In genomic region chr10:43137971-43138756, GRCh38 we compare ENCODE assay signal across 1 cellular context.
TF ChIP-seq lines count a peak whose summit lies in the region.

CSGALNACT2 (plus strand) TSS chr10:43138445; CDS start chr10:43155150, 16,705 bp downstream.

TF ChIP-seq in K562, 482 proteins besides CTCF, POLR2A, EP300 and RAD21 (continued from another document and continues in another):
- peak in 1 of 2 experiments; percentile 17; a peak in 2 of 4 replicates for TF ChIP-seq SIN3A (IDR thresholded peaks at IDR 0.05; ENCODE audit: borderline replicate concordance in 2 of 2, control insufficient read depth in 1 of 2, low read depth in 2 of 2, low read length in 2 of 2)
- no peak for TF ChIP-seq RAD51 (IDR thresholded peaks at IDR 0.05; ENCODE audit: borderline replicate concordance, low read depth)
- 0 out of 2 replicates have a peak, but pooled peaks have one; percentile 69 for TF ChIP-seq CAMTA2 (CRISPR knock-in tag; conservative IDR thresholded peaks at IDR 0.05)
- TF ChIP-seq C11orf30 (IDR thresholded peaks at IDR 0.05; ENCODE audit: low read depth) = no peak
- no peak for TF ChIP-seq ZNF586 (CRISPR knock-in tag; conservative IDR thresholded peaks at IDR 0.05)
- TF ChIP-seq THAP12 (CRISPR knock-in tag; IDR thresholded peaks at IDR 0.05) = peak; percentile 63
- TF ChIP-seq, protein P1, sequence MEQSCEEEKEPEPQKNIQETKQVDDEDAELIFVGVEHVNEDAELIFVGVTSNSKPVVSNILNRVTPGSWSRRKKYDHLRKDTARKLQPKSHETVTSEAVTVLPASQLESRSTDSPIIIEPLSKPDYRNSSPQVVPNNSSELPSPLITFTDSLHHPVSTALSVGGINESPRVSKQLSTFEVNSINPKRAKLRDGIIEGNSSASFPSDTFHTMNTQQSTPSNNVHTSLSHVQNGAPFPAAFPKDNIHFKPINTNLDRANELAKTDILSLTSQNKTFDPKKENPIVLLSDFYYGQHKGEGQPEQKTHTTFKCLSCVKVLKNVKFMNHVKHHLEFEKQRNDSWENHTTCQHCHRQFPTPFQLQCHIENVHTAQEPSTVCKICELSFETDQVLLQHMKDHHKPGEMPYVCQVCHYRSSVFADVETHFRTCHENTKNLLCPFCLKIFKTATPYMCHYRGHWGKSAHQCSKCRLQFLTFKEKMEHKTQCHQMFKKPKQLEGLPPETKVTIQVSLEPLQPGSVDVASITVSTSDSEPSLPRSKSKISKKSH (CRISPR knock-in tag; IDR thresholded peaks at IDR 0.05) = 0 out of 2 replicates have a peak, but pooled peaks have one; percentile 30
- TF ChIP-seq, protein P2, sequence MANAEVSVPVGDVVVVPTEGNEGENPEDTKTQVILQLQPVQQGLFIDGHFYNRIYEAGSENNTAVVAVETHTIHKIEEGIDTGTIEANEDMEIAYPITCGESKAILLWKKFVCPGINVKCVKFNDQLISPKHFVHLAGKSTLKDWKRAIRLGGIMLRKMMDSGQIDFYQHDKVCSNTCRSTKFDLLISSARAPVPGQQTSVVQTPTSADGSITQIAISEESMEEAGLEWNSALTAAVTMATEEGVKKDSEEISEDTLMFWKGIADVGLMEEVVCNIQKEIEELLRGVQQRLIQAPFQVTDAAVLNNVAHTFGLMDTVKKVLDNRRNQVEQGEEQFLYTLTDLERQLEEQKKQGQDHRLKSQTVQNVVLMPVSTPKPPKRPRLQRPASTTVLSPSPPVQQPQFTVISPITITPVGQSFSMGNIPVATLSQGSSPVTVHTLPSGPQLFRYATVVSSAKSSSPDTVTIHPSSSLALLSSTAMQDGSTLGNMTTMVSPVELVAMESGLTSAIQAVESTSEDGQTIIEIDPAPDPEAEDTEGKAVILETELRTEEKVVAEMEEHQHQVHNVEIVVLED (CRISPR knock-in tag; IDR thresholded peaks at IDR 0.05) = peak; percentile 72
- no peak for TF ChIP-seq RBM39 (optimal IDR thresholded peaks at IDR 0.05; ENCODE audit: low read depth, low read length)
- no peak for TF ChIP-seq ZNF224 (CRISPR knock-in tag; IDR thresholded peaks at IDR 0.05)
- TF ChIP-seq BRF1 (IDR thresholded peaks at IDR 0.05; ENCODE audit: borderline replicate concordance, extremely low read depth, insufficient read length) = no peak
- peak; percentile 45; the same call in 1 of the 2 replicates for TF ChIP-seq GABPB1 (CRISPR knock-in tag; IDR thresholded peaks at IDR 0.05)
- no peak for TF ChIP-seq XRCC3 (IDR thresholded peaks at IDR 0.05)
- TF ChIP-seq HIVEP1 (CRISPR knock-in tag; IDR thresholded peaks at IDR 0.05) = no peak
- peak; percentile 36 for TF ChIP-seq KDM5B (IDR thresholded peaks at IDR 0.05; ENCODE audit: insufficient replicate concordance, low read depth, low read length)
- no peak for TF ChIP-seq THRA (IDR thresholded peaks at IDR 0.05)
- TF ChIP-seq, protein P3, sequence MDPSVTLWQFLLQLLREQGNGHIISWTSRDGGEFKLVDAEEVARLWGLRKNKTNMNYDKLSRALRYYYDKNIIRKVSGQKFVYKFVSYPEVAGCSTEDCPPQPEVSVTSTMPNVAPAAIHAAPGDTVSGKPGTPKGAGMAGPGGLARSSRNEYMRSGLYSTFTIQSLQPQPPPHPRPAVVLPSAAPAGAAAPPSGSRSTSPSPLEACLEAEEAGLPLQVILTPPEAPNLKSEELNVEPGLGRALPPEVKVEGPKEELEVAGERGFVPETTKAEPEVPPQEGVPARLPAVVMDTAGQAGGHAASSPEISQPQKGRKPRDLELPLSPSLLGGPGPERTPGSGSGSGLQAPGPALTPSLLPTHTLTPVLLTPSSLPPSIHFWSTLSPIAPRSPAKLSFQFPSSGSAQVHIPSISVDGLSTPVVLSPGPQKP (CRISPR knock-in tag; IDR thresholded peaks at IDR 0.05) = no peak
- no peak for TF ChIP-seq SAP30 (IDR thresholded peaks at IDR 0.05; ENCODE audit: borderline replicate concordance, insufficient read depth, low read depth, low read length, poor library complexity, severe bottlenecking)
- TF ChIP-seq ZFP91 (CRISPR knock-in tag; IDR thresholded peaks at IDR 0.05) = no peak
- TF ChIP-seq, protein P4, sequence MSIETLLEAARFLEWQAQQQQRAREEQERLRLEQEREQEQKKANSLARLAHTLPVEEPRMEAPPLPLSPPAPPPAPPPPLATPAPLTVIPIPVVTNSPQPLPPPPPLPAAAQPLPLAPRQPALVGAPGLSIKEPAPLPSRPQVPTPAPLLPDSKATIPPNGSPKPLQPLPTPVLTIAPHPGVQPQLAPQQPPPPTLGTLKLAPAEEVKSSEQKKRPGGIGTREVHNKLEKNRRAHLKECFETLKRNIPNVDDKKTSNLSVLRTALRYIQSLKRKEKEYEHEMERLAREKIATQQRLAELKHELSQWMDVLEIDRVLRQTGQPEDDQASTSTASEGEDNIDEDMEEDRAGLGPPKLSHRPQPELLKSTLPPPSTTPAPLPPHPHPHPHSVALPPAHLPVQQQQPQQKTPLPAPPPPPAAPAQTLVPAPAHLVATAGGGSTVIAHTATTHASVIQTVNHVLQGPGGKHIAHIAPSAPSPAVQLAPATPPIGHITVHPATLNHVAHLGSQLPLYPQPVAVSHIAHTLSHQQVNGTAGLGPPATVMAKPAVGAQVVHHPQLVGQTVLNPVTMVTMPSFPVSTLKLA (conservative IDR thresholded peaks at IDR 0.05) = 0 out of 4 replicates have a peak, but pooled peaks of 1 of the 2 experiments have one; percentile 36
- no peak for TF ChIP-seq ZBTB8A (IDR thresholded peaks at IDR 0.05; ENCODE audit: partially characterized antibody)
- no peak for TF ChIP-seq CBX2 (IDR thresholded peaks at IDR 0.05; ENCODE audit: insufficient read depth, low read length, poor library complexity, severe bottlenecking)
- TF ChIP-seq, protein P5, sequence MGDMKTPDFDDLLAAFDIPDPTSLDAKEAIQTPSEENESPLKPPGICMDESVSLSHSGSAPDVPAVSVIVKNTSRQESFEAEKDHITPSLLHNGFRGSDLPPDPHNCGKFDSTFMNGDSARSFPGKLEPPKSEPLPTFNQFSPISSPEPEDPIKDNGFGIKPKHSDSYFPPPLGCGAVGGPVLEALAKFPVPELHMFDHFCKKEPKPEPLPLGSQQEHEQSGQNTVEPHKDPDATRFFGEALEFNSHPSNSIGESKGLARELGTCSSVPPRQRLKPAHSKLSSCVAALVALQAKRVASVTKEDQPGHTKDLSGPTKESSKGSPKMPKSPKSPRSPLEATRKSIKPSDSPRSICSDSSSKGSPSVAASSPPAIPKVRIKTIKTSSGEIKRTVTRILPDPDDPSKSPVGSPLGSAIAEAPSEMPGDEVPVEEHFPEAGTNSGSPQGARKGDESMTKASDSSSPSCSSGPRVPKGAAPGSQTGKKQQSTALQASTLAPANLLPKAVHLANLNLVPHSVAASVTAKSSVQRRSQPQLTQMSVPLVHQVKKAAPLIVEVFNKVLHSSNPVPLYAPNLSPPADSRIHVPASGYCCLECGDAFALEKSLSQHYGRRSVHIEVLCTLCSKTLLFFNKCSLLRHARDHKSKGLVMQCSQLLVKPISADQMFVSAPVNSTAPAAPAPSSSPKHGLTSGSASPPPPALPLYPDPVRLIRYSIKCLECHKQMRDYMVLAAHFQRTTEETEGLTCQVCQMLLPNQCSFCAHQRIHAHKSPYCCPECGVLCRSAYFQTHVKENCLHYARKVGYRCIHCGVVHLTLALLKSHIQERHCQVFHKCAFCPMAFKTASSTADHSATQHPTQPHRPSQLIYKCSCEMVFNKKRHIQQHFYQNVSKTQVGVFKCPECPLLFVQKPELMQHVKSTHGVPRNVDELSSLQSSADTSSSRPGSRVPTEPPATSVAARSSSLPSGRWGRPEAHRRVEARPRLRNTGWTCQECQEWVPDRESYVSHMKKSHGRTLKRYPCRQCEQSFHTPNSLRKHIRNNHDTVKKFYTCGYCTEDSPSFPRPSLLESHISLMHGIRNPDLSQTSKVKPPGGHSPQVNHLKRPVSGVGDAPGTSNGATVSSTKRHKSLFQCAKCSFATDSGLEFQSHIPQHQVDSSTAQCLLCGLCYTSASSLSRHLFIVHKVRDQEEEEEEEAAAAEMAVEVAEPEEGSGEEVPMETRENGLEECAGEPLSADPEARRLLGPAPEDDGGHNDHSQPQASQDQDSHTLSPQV (IDR thresholded peaks at IDR 0.05) = 0 out of 2 replicates have a peak, but pooled peaks have one; percentile 53
- no peak for TF ChIP-seq GATAD2A (IDR thresholded peaks at IDR 0.05)
- TF ChIP-seq KAT2B (IDR thresholded peaks at IDR 0.05; ENCODE audit: low read depth, low read length) = no peak
- no peak for TF ChIP-seq SUPT5H (IDR thresholded peaks at IDR 0.05)
- no peak for TF ChIP-seq ETS2 (tag; IDR thresholded peaks at IDR 0.05; ENCODE audit: borderline replicate concordance, poor library complexity, severe bottlenecking)
- TF ChIP-seq FIP1L1 (IDR thresholded peaks at IDR 0.05; ENCODE audit: low read depth, low read length, poor library complexity, severe bottlenecking) = peak; percentile 77
- peak; percentile 81 for TF ChIP-seq RBBP5 (IDR thresholded peaks at IDR 0.05; ENCODE audit: borderline replicate concordance, insufficient read depth, low read length, poor library complexity, severe bottlenecking)
- no peak for TF ChIP-seq SREBF1 (IDR thresholded peaks at IDR 0.05; ENCODE audit: borderline replicate concordance, low read depth, low read length)
- no peak for TF ChIP-seq ILK (tag; IDR thresholded peaks at IDR 0.05; ENCODE audit: borderline replicate concordance, low read depth)
- no peak for TF ChIP-seq POLR2H (tag; IDR thresholded peaks at IDR 0.05; ENCODE audit: low read depth)
- TF ChIP-seq, protein P6, sequence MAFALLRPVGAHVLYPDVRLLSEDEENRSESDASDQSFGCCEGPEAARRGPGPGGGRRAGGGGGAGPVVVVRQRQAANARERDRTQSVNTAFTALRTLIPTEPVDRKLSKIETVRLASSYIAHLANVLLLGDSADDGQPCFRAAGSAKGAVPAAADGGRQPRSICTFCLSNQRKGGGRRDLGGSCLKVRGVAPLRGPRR (CRISPR knock-in tag; IDR thresholded peaks at IDR 0.05) = no peak
- TF ChIP-seq TRIM24 (IDR thresholded peaks at IDR 0.05) = no peak
- TF ChIP-seq STAT5A (IDR thresholded peaks at IDR 0.05; ENCODE audit: borderline replicate concordance, low read length) = no peak
- TF ChIP-seq, protein P7, sequence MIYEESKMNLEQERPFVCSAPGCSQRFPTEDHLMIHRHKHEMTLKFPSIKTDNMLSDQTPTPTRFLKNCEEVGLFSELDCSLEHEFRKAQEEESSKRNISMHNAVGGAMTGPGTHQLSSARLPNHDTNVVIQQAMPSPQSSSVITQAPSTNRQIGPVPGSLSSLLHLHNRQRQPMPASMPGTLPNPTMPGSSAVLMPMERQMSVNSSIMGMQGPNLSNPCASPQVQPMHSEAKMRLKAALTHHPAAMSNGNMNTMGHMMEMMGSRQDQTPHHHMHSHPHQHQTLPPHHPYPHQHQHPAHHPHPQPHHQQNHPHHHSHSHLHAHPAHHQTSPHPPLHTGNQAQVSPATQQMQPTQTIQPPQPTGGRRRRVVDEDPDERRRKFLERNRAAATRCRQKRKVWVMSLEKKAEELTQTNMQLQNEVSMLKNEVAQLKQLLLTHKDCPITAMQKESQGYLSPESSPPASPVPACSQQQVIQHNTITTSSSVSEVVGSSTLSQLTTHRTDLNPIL (CRISPR knock-in tag; IDR thresholded peaks at IDR 0.05) = no peak
- TF ChIP-seq, protein P8, sequence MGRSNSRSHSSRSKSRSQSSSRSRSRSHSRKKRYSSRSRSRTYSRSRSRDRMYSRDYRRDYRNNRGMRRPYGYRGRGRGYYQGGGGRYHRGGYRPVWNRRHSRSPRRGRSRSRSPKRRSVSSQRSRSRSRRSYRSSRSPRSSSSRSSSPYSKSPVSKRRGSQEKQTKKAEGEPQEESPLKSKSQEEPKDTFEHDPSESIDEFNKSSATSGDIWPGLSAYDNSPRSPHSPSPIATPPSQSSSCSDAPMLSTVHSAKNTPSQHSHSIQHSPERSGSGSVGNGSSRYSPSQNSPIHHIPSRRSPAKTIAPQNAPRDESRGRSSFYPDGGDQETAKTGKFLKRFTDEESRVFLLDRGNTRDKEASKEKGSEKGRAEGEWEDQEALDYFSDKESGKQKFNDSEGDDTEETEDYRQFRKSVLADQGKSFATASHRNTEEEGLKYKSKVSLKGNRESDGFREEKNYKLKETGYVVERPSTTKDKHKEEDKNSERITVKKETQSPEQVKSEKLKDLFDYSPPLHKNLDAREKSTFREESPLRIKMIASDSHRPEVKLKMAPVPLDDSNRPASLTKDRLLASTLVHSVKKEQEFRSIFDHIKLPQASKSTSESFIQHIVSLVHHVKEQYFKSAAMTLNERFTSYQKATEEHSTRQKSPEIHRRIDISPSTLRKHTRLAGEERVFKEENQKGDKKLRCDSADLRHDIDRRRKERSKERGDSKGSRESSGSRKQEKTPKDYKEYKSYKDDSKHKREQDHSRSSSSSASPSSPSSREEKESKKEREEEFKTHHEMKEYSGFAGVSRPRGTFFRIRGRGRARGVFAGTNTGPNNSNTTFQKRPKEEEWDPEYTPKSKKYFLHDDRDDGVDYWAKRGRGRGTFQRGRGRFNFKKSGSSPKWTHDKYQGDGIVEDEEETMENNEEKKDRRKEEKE (IDR thresholded peaks at IDR 0.05; ENCODE audit: borderline replicate concordance in 1 of 2, control insufficient read depth in 1 of 2, low read depth in 2 of 2, low read length in 1 of 2) = no peak
- no peak for TF ChIP-seq PHTF2 (CRISPR knock-in tag; IDR thresholded peaks at IDR 0.05)
